8 cellular contexts compared by ENCODE assay signal in genomic region chr16:85168732-85169256, GRCh38. TPM values are rescaled to one million over a fixed set of nuclear protein-coding genes. Genes with fewer than 3 reads are reported as not detected.
DNase-seq lines count a peak whose midpoint lies in the region; ATAC-seq lines count a peak whose summit lies in the region.

No MANE protein-coding gene starts in this region.

- no peak overlapping the region for H3K27ac ChIP-seq in iPS-18a (ENCODE audit: low read length)
- peak overlapping the region; percentile 51 for H3K27ac ChIP-seq in subcutaneous abdominal adipose tissue (ENCODE audit: low read depth, low read length)

- H3K36me3 ChIP-seq in iPS-18a (ENCODE audit: control insufficient read depth, low read depth, low read length) = no peaks in the 10 kb centered on the region
- H3K36me3 ChIP-seq in subcutaneous abdominal adipose tissue (ENCODE audit: control insufficient read depth in 5 of 5, insufficient read depth in 5 of 5, low read length in 5 of 5) = no peaks in the 10 kb centered on the region

- H3K9me3 ChIP-seq in iPS-18a (ENCODE audit: control insufficient read depth, low read depth, low read length) = no peaks in the 10 kb centered on the region
- no peaks in the 10 kb centered on the region for H3K9me3 ChIP-seq in subcutaneous abdominal adipose tissue (ENCODE audit: control insufficient read depth in 5 of 5, low read length in 5 of 5)

- H3K9ac ChIP-seq in iPS-18a (ENCODE audit: low read length) = no peak overlapping the region
- peak overlapping the region in 2 of 5 donors; percentile 16 to 44 for H3K9ac ChIP-seq in subcutaneous abdominal adipose tissue (ENCODE audit: low read length in 5 of 5)

- H3K4me1 ChIP-seq in iPS-18a (ENCODE audit: control insufficient read depth, low read depth, low read length) = peaks cover 13% of the 10 kb centered on the region
- H3K4me1 ChIP-seq in subcutaneous abdominal adipose tissue (ENCODE audit: control insufficient read depth in 5 of 5, insufficient read depth in 5 of 5, low read length in 5 of 5) = peaks cover 17 to 90% (median 85%) of the 10 kb centered on the region in 5 donors

- H3K4me3 ChIP-seq in iPS-18a (ENCODE audit: low read length) (peak overlapping the region; percentile 38), subcutaneous abdominal adipose tissue (ENCODE audit: low read depth in 1 of 5, low read length in 5 of 5) (peak overlapping the region; percentile 27 to 62 (median 49))

- intact Hi-C loops in Right ventricle myocardium inferior (cut with DNase I) (no loop called here), cardiac septum (cut with DNase I) (loop anchor here (5.0 kb wide), 1 partner anchor 41 kb away; no protein-coding TSS in a partner anchor)
- intact Hi-C loops in activated T-helper 1 cell treated with anti-CD3 and anti-CD28 coated beads, Interleukin-12 subunit alpha, Interleukin-12 subunit beta, Interleukin-2, Interleukin-4 antibody, amounts not matched to agents 30 ng/mL and 10 ng/mL and 1 ng/mL, durations not matched to agents 14 hours and 24 hours and 36 hours (cut with micrococcal nuclease) = no loop called here

- peak overlapping the region; percentile 30 for H3K4me3 Mint-ChIP-seq in activated T-helper 1 cell treated with anti-CD3 and anti-CD28 coated beads, Interleukin-12 subunit alpha, Interleukin-12 subunit beta, Interleukin-2, Interleukin-4 antibody, amounts not matched to agents 30 ng/mL and 10 ng/mL and 1 ng/mL, durations not matched to agents 14 hours and 24 hours and 36 hours

- no peaks in the 10 kb centered on the region for H3K9me3 Mint-ChIP-seq in activated T-helper 1 cell treated with anti-CD3 and anti-CD28 coated beads, Interleukin-12 subunit alpha, Interleukin-12 subunit beta, Interleukin-2, Interleukin-4 antibody, amounts not matched to agents 30 ng/mL and 10 ng/mL and 1 ng/mL, durations not matched to agents 14 hours and 24 hours and 36 hours

- peak; percentile 80 for DNase-seq in Right ventricle myocardium inferior (ENCODE audit: missing footprints)
- no peak for DNase-seq in cardiac septum (ENCODE audit: low spot score)
- DNase-seq in activated T-helper 1 cell treated with anti-CD3 and anti-CD28 coated beads, Interleukin-12 subunit alpha, Interleukin-12 subunit beta, Interleukin-2, Interleukin-4 antibody, amounts not matched to agents 30 ng/mL and 10 ng/mL and 1 ng/mL, durations not matched to agents 14 hours and 24 hours and 36 hours (ENCODE audit: low spot score) = no peak
- no peak for DNase-seq in SIG-M5 treated with dmso at 0.1 percent for 504 hours (lab: John Stamatoyannopoulos, UW; ENCODE audit: unreplicated experiment)
- DNase-seq in Kasumi-1 (lab: John Stamatoyannopoulos, UW) = no peak

- peaks cover 47% of the 10 kb centered on the region for H3K27me3 Mint-ChIP-seq in activated T-helper 1 cell treated with anti-CD3 and anti-CD28 coated beads, Interleukin-12 subunit alpha, Interleukin-12 subunit beta, Interleukin-2, Interleukin-4 antibody, amounts not matched to agents 30 ng/mL and 10 ng/mL and 1 ng/mL, durations not matched to agents 14 hours and 24 hours and 36 hours (ENCODE audit: insufficient read depth)

- no peak for ATAC-seq in Right ventricle myocardium inferior
- ATAC-seq in HG03457 (IDR thresholded peaks at IDR 0.05; ENCODE audit: unreplicated experiment) = no peak

- H3K27me3 ChIP-seq in iPS-18a (ENCODE audit: control insufficient read depth, insufficient read depth, low read length) (peaks cover 30% of the 10 kb centered on the region), subcutaneous abdominal adipose tissue (ENCODE audit: control insufficient read depth in 5 of 5, insufficient read depth in 4 of 5, low read length in 5 of 5) (peaks cover 0 to 3% (median 0%) of the 10 kb centered on the region in 5 donors)

- H3K36me3 Mint-ChIP-seq in activated T-helper 1 cell treated with anti-CD3 and anti-CD28 coated beads, Interleukin-12 subunit alpha, Interleukin-12 subunit beta, Interleukin-2, Interleukin-4 antibody, amounts not matched to agents 30 ng/mL and 10 ng/mL and 1 ng/mL, durations not matched to agents 14 hours and 24 hours and 36 hours (ENCODE audit: low read depth) = no peaks in the 10 kb centered on the region

- H3K27ac Mint-ChIP-seq in activated T-helper 1 cell treated with anti-CD3 and anti-CD28 coated beads, Interleukin-12 subunit alpha, Interleukin-12 subunit beta, Interleukin-2, Interleukin-4 antibody, amounts not matched to agents 30 ng/mL and 10 ng/mL and 1 ng/mL, durations not matched to agents 14 hours and 24 hours and 36 hours = no peak overlapping the region

- no peaks in the 10 kb centered on the region for H3K4me1 Mint-ChIP-seq in activated T-helper 1 cell treated with anti-CD3 and anti-CD28 coated beads, Interleukin-12 subunit alpha, Interleukin-12 subunit beta, Interleukin-2, Interleukin-4 antibody, amounts not matched to agents 30 ng/mL and 10 ng/mL and 1 ng/mL, durations not matched to agents 14 hours and 24 hours and 36 hours (ENCODE audit: low read depth)

RNA-seq across cellular contexts. Expression of gene CIBAR2, which starts 56.5 kb away (rescaled TPM):
- total RNA-seq in Right ventricle myocardium inferior = not detected
- not detected for total RNA-seq in cardiac septum
- total RNA-seq in activated T-helper 1 cell treated with anti-CD3 and anti-CD28 coated beads, Interleukin-12 subunit alpha, Interleukin-12 subunit beta, Interleukin-2, Interleukin-4 antibody, amounts not matched to agents 30 ng/mL and 10 ng/mL and 1 ng/mL, durations not matched to agents 14 hours and 24 hours and 36 hours = not detected in 2 replicates
